Comparison of ENCODE assay signal across 13 cellular contexts in genomic region chr1:200027264-200027823, GRCh38. TPM values are rescaled to one million over a fixed set of nuclear protein-coding genes. Genes with fewer than 3 reads are reported as not detected.
DNase-seq lines count a peak whose midpoint lies in the region; ATAC-seq and TF ChIP-seq lines count a peak whose summit lies in the region.
"Had no signal": no experiment of that assay in that cellular context is flagged by ENCODE, and none has a peak within 500 bp of the region (broad histone marks: within the 10 kb centered on the region; RNA-seq: fewer than 3 reads in every experiment).

NR5A2 (plus strand) TSS chr1:200027710; CDS start chr1:200027848, 138 bp downstream.

- no peak for TF ChIP-seq CTCF in CD14-positive monocyte (IDR thresholded peaks at IDR 0.05)

- H3K4me3 ChIP-seq in MG63 (peak within 1 kb of the TSS; percentile 50; the same call in 1 of the 2 replicates), muscle layer of duodenum (ENCODE audit: low read depth in 1 of 2, low read length in 2 of 2) (peak within 1 kb of the TSS in 1 of 2 donors; percentile 63)
- H3K4me3 ChIP-seq in effector memory CD4-positive, alpha-beta T cell (ENCODE audit: insufficient read depth, low read depth, low read length, poor library complexity, severe bottlenecking), result no peak within 1 kb of the TSS

- H3K36me3 ChIP-seq in MG63 (no peaks in the 10 kb centered on the region), muscle layer of duodenum (ENCODE audit: control insufficient read depth in 1 of 2, insufficient read depth in 2 of 2, low read length in 2 of 2) (no peaks in the 10 kb centered on the region)
- H3K36me3 ChIP-seq in effector memory CD4-positive, alpha-beta T cell (ENCODE audit: control insufficient read depth, insufficient read depth, low read length), result no peaks in the 10 kb centered on the region
- H3K36me3 ChIP-seq: SJSA1, tibial nerve had no signal

- no peak for DNase-seq in CD14-positive monocyte (ENCODE audit: low spot score)
- DNase-seq in MG63, result no peak
- no peak for DNase-seq in effector memory CD4-positive, alpha-beta T cell
- DNase-seq in DMS79 (lab: John Stamatoyannopoulos, UW), result no peak
- no peak for DNase-seq in NCI-H1436 (lab: John Stamatoyannopoulos, UW)
- DNase-seq: effector memory CD8-positive, alpha-beta T cell; NCI-H2029 treated with DMSO at 0.1 percent for 48 hours; stimulated activated CD4-positive, alpha-beta T cell treated with anti-CD3 and anti-CD28 coated beads, Interleukin-1b, Interleukin-23, amount 100 ng/mL, for 48 hours had no signal

- no peak for ATAC-seq in HG03097 (IDR thresholded peaks at IDR 0.05; ENCODE audit: low FRiP score, unreplicated experiment)
- ATAC-seq: effector memory CD8-positive, alpha-beta T cell had no signal

- H3K4me3 Mint-ChIP-seq in CD14-positive monocyte, result peak within 1 kb of the TSS; percentile 71 to 96
- peak within 1 kb of the TSS; percentile 65 for H3K4me3 Mint-ChIP-seq in dendritic cell treated with granulocyte-macrophage colony-stimulating factor and Interleukin-4, amounts not matched to agents 40 ng/mL and 50 ng/mL, for 4 days

- peak within 1 kb of the TSS; percentile 91 for H3K27ac ChIP-seq in muscle layer of duodenum (ENCODE audit: low read length)
- H3K27ac ChIP-seq in effector memory CD4-positive, alpha-beta T cell (ENCODE audit: insufficient read depth, low read length, poor library complexity, severe bottlenecking), result no peak within 1 kb of the TSS
- H3K27ac ChIP-seq: SJSA1 had no signal

- H3K27me3 Mint-ChIP-seq in CD14-positive monocyte (ENCODE audit: low read depth in 3 of 3), result peaks cover 34 to 68% (median 42%) of the 10 kb centered on the region in 3 donors
- peaks cover 77% of the 10 kb centered on the region for H3K27me3 Mint-ChIP-seq in dendritic cell treated with granulocyte-macrophage colony-stimulating factor and Interleukin-4, amounts not matched to agents 40 ng/mL and 50 ng/mL, for 4 days

- peaks cover 0 to 12% (median 2%) of the 10 kb centered on the region in 7 donors for H3K9me3 Mint-ChIP-seq in CD14-positive monocyte
- H3K9me3 Mint-ChIP-seq in dendritic cell treated with granulocyte-macrophage colony-stimulating factor and Interleukin-4, amounts not matched to agents 40 ng/mL and 50 ng/mL, for 4 days, result no peaks in the 10 kb centered on the region
- H3K9me3 Mint-ChIP-seq: effector memory CD8-positive, alpha-beta T cell had no signal

- peaks cover 14% of the 10 kb centered on the region for H3K4me1 Mint-ChIP-seq in CD14-positive monocyte
- no peaks in the 10 kb centered on the region for H3K4me1 Mint-ChIP-seq in dendritic cell treated with granulocyte-macrophage colony-stimulating factor and Interleukin-4, amounts not matched to agents 40 ng/mL and 50 ng/mL, for 4 days (ENCODE audit: low read depth)

- peaks cover 17% of the 10 kb centered on the region for H3K27me3 ChIP-seq in MG63
- H3K27me3 ChIP-seq in muscle layer of duodenum (ENCODE audit: low read depth, low read length), result peaks cover 11% of the 10 kb centered on the region
- H3K27me3 ChIP-seq in effector memory CD4-positive, alpha-beta T cell (replicated peaks; ENCODE audit: control insufficient read depth, insufficient read depth, low read length, poor library complexity, severe bottlenecking), result peaks cover 5% of the 10 kb centered on the region

- H3K4me1 ChIP-seq in muscle layer of duodenum (ENCODE audit: control insufficient read depth in 1 of 2, insufficient read depth in 2 of 2, low read length in 2 of 2), result peaks cover 0 to 9% of the 10 kb centered on the region in 2 donors
- H3K4me1 ChIP-seq in effector memory CD4-positive, alpha-beta T cell (ENCODE audit: control insufficient read depth, insufficient read depth, low read length, poor library complexity, severe bottlenecking), result no peaks in the 10 kb centered on the region

- H3K36me3 Mint-ChIP-seq in CD14-positive monocyte, result no peaks in the 10 kb centered on the region
- no peaks in the 10 kb centered on the region for H3K36me3 Mint-ChIP-seq in dendritic cell treated with granulocyte-macrophage colony-stimulating factor and Interleukin-4, amounts not matched to agents 40 ng/mL and 50 ng/mL, for 4 days (ENCODE audit: low read depth)

- H3K27ac Mint-ChIP-seq in CD14-positive monocyte, result no peak within 1 kb of the TSS
- H3K27ac Mint-ChIP-seq in dendritic cell treated with granulocyte-macrophage colony-stimulating factor and Interleukin-4, amounts not matched to agents 40 ng/mL and 50 ng/mL, for 4 days, result no peak within 1 kb of the TSS
- H3K27ac Mint-ChIP-seq: effector memory CD8-positive, alpha-beta T cell had no signal

- H3K9me3 ChIP-seq in MG63, result no peaks in the 10 kb centered on the region
- H3K9me3 ChIP-seq in muscle layer of duodenum (ENCODE audit: control insufficient read depth in 1 of 2, low read length in 2 of 2), result no peaks in the 10 kb centered on the region
- H3K9me3 ChIP-seq in effector memory CD4-positive, alpha-beta T cell (ENCODE audit: control insufficient read depth, low read length), result no peaks in the 10 kb centered on the region
- H3K9me3 ChIP-seq: SJSA1, tibial nerve had no signal

- intact Hi-C loops in CD14-positive monocyte (cut with micrococcal nuclease), result no loop called here
- intact Hi-C loops in dendritic cell treated with granulocyte-macrophage colony-stimulating factor and Interleukin-4, amounts not matched to agents 40 ng/mL and 50 ng/mL, for 4 days (cut with micrococcal nuclease), result no loop called here

RNA-seq across cellular contexts. Expression of gene NR5A2, which starts in this region (rescaled TPM):
- under 1 TPM in 1 of 2 donors, not detected in 1; 0.31 TPM for polyA plus RNA-seq in CD14-positive monocyte
- not detected in 2 replicates for total RNA-seq in MG63 (2014; rRNA removed; shearing (Covaris generic); ENCODE audit: low replicate concordance)
